8 cellular contexts compared by ENCODE assay signal in the genomic region with DNA sequence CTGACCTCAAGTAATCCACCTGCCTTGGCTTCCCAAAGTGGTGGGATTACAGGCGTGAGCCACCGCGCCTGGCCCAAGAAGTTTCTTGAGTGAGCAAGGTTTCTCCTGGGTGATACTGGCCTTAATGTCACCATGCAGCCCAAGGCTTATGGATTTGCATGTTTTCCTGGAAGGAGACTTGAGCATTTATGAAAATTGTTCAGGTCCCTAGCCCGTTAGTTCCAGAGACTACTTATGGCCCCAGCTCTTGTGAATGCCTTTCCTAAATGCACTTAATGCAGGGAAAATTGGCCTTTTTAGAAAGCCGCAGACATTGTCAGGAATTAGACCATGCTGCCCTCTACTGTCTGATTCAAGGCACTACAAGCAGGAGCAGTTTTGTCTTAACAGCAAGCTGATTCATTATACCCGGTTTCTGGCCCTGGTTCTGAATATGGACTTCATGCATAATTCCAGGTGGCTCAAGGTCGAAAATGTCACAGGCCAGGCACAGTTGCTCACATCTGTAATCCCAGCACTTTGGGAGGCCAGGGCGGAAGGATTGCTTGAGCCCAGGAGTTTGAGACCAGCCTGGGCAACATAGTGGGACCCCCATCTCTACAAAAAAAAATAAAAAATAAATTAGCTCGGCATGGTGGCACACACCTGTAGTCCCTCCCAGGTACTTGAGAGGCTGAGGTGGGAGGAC.
DNase-seq lines count a peak whose midpoint lies in the region; ATAC-seq, FAIRE-seq and TF ChIP-seq lines count a peak whose summit lies in the region.

No MANE protein-coding gene starts in this region.

- no peak overlapping the region for H3K4me3 ChIP-seq in BJ (ENCODE audit: low read depth, low read length)

- ATAC-seq in activated CD4-positive, CD25-positive, alpha-beta regulatory T cell treated with anti-CD3 and anti-CD28 coated beads, Interleukin-2, amount 50 U/mL, for 24 hours = peak; percentile 58 to 71
- peak; percentile 64 for ATAC-seq in stimulated activated naive CD8-positive, alpha-beta T cell treated with anti-CD3 and anti-CD28 coated beads, Interleukin-15, amount 100 ng/mL, for 72 hours
- ATAC-seq in GM18505 (IDR thresholded peaks at IDR 0.05; ENCODE audit: unreplicated experiment) = no peak

- H3K27me3 Mint-ChIP-seq in stimulated activated naive CD8-positive, alpha-beta T cell treated with anti-CD3 and anti-CD28 coated beads, Interleukin-15, amount 100 ng/mL, for 72 hours = no peaks in the 10 kb centered on the region

- POLR2A ChIA-PET in BJ (lab: Charles Lee) = interaction anchor here (0.6 kb wide), 1 partner anchor 185 kb away, joined by 11 read pairs; no protein-coding TSS in a partner anchor

- CTCF ChIA-PET in BJ (lab: Yijun Ruan, JAX) = interaction anchor here (0.5 to 3.3 kb wide), 40 partner anchors 8 to 750 kb away, joined by 3 to 37 read pairs (median 4); partner anchors contain the start of genes SNX29 and TNFRSF17

- peaks cover 0 to 2% of the 10 kb centered on the region in 2 donors for H3K9me3 Mint-ChIP-seq in stimulated activated naive CD8-positive, alpha-beta T cell treated with anti-CD3 and anti-CD28 coated beads, Interleukin-15, amount 100 ng/mL, for 72 hours

- DNase-seq in BJ (ENCODE audit: low read depth) (no peak), H54 (ENCODE audit: insufficient read length, low spot score) (peak; percentile 61), NCI-H345 (lab: John Stamatoyannopoulos, UW) (peak; percentile 63), ecto neural progenitor cell (ENCODE audit: low spot score) (peak; percentile 60), lung microvascular endothelial cell (ENCODE audit: low read depth in 2 of 2) (peak; percentile 86 to 89)
- peak; percentile 45 to 47 for DNase-seq in stimulated activated naive CD8-positive, alpha-beta T cell treated with anti-CD3 and anti-CD28 coated beads, Interleukin-15, amount 100 ng/mL, for 72 hours

- H3K36me3 ChIP-seq in BJ (ENCODE audit: control insufficient read depth, insufficient read depth, low read length) = no peaks in the 10 kb centered on the region; the same call in 1 of the 2 replicates

- no peak overlapping the region for H3K27ac Mint-ChIP-seq in stimulated activated naive CD8-positive, alpha-beta T cell treated with anti-CD3 and anti-CD28 coated beads, Interleukin-15, amount 100 ng/mL, for 72 hours

- no peaks in the 10 kb centered on the region for H3K27me3 ChIP-seq in BJ (ENCODE audit: control insufficient read depth, insufficient read depth, low read length)

- FAIRE-seq in H54 (lab: Jason Lieb, UNC) = peak; percentile 67

- TF ChIP-seq POLR2A in H54 (IDR thresholded peaks at IDR 0.05; ENCODE audit: low read depth, low read length) (no peak), GM18505 (IDR thresholded peaks at IDR 0.05; ENCODE audit: borderline replicate concordance, extremely low read depth, insufficient read depth, insufficient read length) (no peak)

- TF ChIP-seq CTCF in BJ (IDR thresholded peaks at IDR 0.05; ENCODE audit: insufficient read depth, low read depth, low read length) = peak; percentile 90

- no peaks in the 10 kb centered on the region for H3K4me1 Mint-ChIP-seq in stimulated activated naive CD8-positive, alpha-beta T cell treated with anti-CD3 and anti-CD28 coated beads, Interleukin-15, amount 100 ng/mL, for 72 hours

- H3K4me3 Mint-ChIP-seq in stimulated activated naive CD8-positive, alpha-beta T cell treated with anti-CD3 and anti-CD28 coated beads, Interleukin-15, amount 100 ng/mL, for 72 hours = no peak overlapping the region
